Comparison of ENCODE assay signal across 8 cellular contexts in the genomic region with DNA sequence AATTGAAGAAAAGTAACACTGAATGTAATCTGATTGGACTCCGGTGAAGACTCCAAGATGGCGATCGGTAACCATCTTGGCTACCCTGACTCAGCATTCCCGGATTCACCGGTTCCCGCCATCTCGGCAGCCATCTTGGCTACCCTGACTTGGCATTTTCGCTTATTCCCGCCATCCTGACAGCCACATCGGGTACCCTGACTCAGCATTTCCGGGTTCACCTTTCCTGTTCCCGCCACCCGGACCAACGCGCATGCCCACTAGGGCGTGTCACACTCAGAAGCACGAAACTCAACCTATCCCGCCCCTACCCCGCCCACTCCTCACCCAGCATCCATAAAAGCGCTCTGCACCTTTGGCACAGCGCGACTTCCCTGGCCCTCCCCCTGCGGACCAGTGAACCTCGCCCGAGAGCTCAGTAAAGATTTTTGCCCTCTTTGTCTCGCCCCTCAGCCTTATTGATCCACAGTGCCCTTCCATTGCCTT. TPM values are rescaled to one million over a fixed set of nuclear protein-coding genes. Genes with fewer than 3 reads are reported as not detected.
A peak's percentile ranks its signal among the peaks of the same experiment; 100 is the strongest.
DNase-seq lines count a peak whose midpoint lies in the region; ATAC-seq, FAIRE-seq and TF ChIP-seq lines count a peak whose summit lies in the region.

No MANE protein-coding gene starts in this region.

- no peak overlapping the region for H4K5ac ChIP-seq in H1 (ENCODE audit: insufficient read length, low read depth, low read length)

- no peak overlapping the region for H3K4ac ChIP-seq in H1 (replicated peaks; ENCODE audit: insufficient read length, low read depth, low read length)

- H2BK20ac ChIP-seq in H1 (ENCODE audit: low read length) = no peak overlapping the region

- no peak overlapping the region for H3K27ac ChIP-seq in CD8-positive, alpha-beta T cell (ENCODE audit: low read depth, low read length)
- H3K27ac ChIP-seq in H1 (ENCODE audit: low read depth, low read length) = no peak overlapping the region

- H3K79me1 ChIP-seq in H1 (ENCODE audit: low read depth, low read length) = peaks cover 2% of the 10 kb centered on the region; the same call in 1 of the 2 replicates

- H3K79me2 ChIP-seq in H1 (ENCODE audit: control insufficient read depth in 1 of 2, insufficient read depth in 2 of 2, low read length in 2 of 2) = peaks cover 0 to 44% of the 10 kb centered on the region in 2 experiments; a peak in 3 of 4 replicates

- H3K23me2 ChIP-seq in H1 (ENCODE audit: low read depth, low read length) = no peaks in the 10 kb centered on the region

- no peaks in the 10 kb centered on the region for H3K27me3 ChIP-seq in CD8-positive, alpha-beta T cell (ENCODE audit: insufficient read depth, low read length)
- no peaks in the 10 kb centered on the region for H3K27me3 ChIP-seq in H1 (replicated peaks in 1 of 4; ENCODE audit: control insufficient read depth in 3 of 4, extremely low read depth in 1 of 4, insufficient read depth in 3 of 4, low read length in 3 of 4)

- no peak overlapping the region for H3K14ac ChIP-seq in H1 (ENCODE audit: insufficient read length)

- no peak overlapping the region for H2BK120ac ChIP-seq in H1 (replicated peaks; ENCODE audit: low read depth, low read length)

- ATAC-seq in CD8-positive, alpha-beta T cell = no peak
- ATAC-seq in HG03565 (IDR thresholded peaks at IDR 0.05; ENCODE audit: unreplicated experiment) = no peak

- H3K4me1 ChIP-seq in CD8-positive, alpha-beta T cell (ENCODE audit: insufficient read depth, low read length) = peaks cover 4% of the 10 kb centered on the region
- H3K4me1 ChIP-seq in H1 (replicated peaks in 1 of 4; ENCODE audit: control insufficient read depth in 3 of 4, insufficient read depth in 4 of 4, low read length in 3 of 4) = peaks cover 0 to 2% (median 0%) of the 10 kb centered on the region in 4 experiments; a peak in 1 of 7 replicates

- DNase-seq in CD8-positive, alpha-beta T cell = peak in 5 of 7 experiments; percentile 4 to 73 (median 38)
- peak; percentile 53 to 60 for DNase-seq in activated CD4-positive, alpha-beta T cell treated with anti-CD3 and anti-CD28 coated beads, Interleukin-2, amount 50 U/mL, for 48 hours
- DNase-seq in H1 (ENCODE audit: low read depth in 1 of 2, low spot score in 2 of 2) (peak in 1 of 2 experiments; percentile 47), middle frontal gyrus (ENCODE audit: extremely low spot score, low spot score) (peak; percentile 40), stromal cell of bone marrow (ENCODE audit: low read depth) (peak; percentile 29), AG20443 (ENCODE audit: low spot score) (no peak), NCI-H69 (lab: John Stamatoyannopoulos, UW) (no peak)

- H3K27ac Mint-ChIP-seq in CD8-positive, alpha-beta T cell = no peak overlapping the region

- no peak overlapping the region for H2AK5ac ChIP-seq in H1 (ENCODE audit: low read depth, low read length)

- no peak overlapping the region for H3K56ac ChIP-seq in H1 (replicated peaks; ENCODE audit: insufficient read length, low read depth, low read length)

- H2BK5ac ChIP-seq in H1 (ENCODE audit: low read depth, low read length) = no peak overlapping the region

- POLR2A ChIA-PET in CD8-positive, alpha-beta T cell (lab: Charles Lee) = interaction anchor here (1.0 kb wide), 1 partner anchor 17 kb away, joined by 4 read pairs; a partner anchor contains a TSS
- POLR2A ChIA-PET in H1 (lab: Charles Lee; ENCODE audit: partially characterized antibody) = interaction anchor here (1.2 kb wide), 1 partner anchor 9 kb away, joined by 4 read pairs; no protein-coding TSS in a partner anchor

- no peak for TF ChIP-seq RAD21 in H1 (IDR thresholded peaks at IDR 0.05 in 1 of 2, conservative IDR thresholded peaks at IDR 0.05 in 1 of 2; ENCODE audit: low read depth in 2 of 2, low read length in 2 of 2)

- H3K4me1 Mint-ChIP-seq in CD8-positive, alpha-beta T cell (ENCODE audit: low read depth) = peaks cover 49% of the 10 kb centered on the region

- 0 out of 2 replicates have a peak overlapping the region, but pooled peaks have one; percentile 17 for H2BK12ac ChIP-seq in H1 (ENCODE audit: low read depth, low read length)

- no peaks in the 10 kb centered on the region for H4K20me1 ChIP-seq in H1 (replicated peaks in 1 of 2; ENCODE audit: control insufficient read depth in 1 of 2, insufficient read depth in 2 of 2, low read length in 2 of 2)

- no peak overlapping the region for H2BK15ac ChIP-seq in H1 (ENCODE audit: low read length)

- H4K91ac ChIP-seq in H1 (replicated peaks; ENCODE audit: insufficient read length, low read length) = no peak overlapping the region

- H3K18ac ChIP-seq in H1 (ENCODE audit: extremely low read depth, low read length) = no peak overlapping the region

- intact Hi-C loops in CD8-positive, alpha-beta T cell (cut with DNase I, micrococcal nuclease) = loop anchor here in 1 of 2 experiments (5.0 kb wide), 1 partner anchor 1339 kb away; no protein-coding TSS in a partner anchor

- no peak for TF ChIP-seq POLR2A in H1 (IDR thresholded peaks at IDR 0.05; ENCODE audit: control extremely low read depth in 1 of 2, low read depth in 2 of 2, low read length in 2 of 2)

- no peak overlapping the region for H3K4me2 ChIP-seq in H1 (ENCODE audit: insufficient read depth in 1 of 2, low read depth in 2 of 2, low read length in 2 of 2)

- peak overlapping the region; percentile 88; the same call in 1 of the 2 replicates for H4K8ac ChIP-seq in H1 (ENCODE audit: extremely low read depth, insufficient read depth, low read length)

- peak overlapping the region; percentile 11 for H3K4me3 Mint-ChIP-seq in CD8-positive, alpha-beta T cell

- TF ChIP-seq CTCF in CD8-positive, alpha-beta T cell (IDR thresholded peaks at IDR 0.05) = no peak
- no peak for TF ChIP-seq CTCF in H1 (IDR thresholded peaks at IDR 0.05; ENCODE audit: control extremely low read depth in 1 of 3, insufficient read depth in 1 of 3, low read depth in 1 of 3, low read length in 3 of 3)

- H3K36me3 Mint-ChIP-seq in CD8-positive, alpha-beta T cell = peaks cover 64% of the 10 kb centered on the region

- H3K9me3 Mint-ChIP-seq in CD8-positive, alpha-beta T cell = peaks cover 7% of the 10 kb centered on the region

- H3K4me3 ChIP-seq in CD8-positive, alpha-beta T cell (ENCODE audit: low read depth, low read length) = no peak overlapping the region
- H3K4me3 ChIP-seq in H1 (ENCODE audit: extremely low read depth in 1 of 4, insufficient read depth in 2 of 4, low read depth in 3 of 4, low read length in 4 of 4) = no peak overlapping the region

- H3K9me3 ChIP-seq in CD8-positive, alpha-beta T cell (ENCODE audit: low read length) = no peaks in the 10 kb centered on the region
- no peaks in the 10 kb centered on the region; a peak in 1 of 4 replicates for H3K9me3 ChIP-seq in H1 (ENCODE audit: insufficient read depth in 2 of 2, low read depth in 1 of 2, low read length in 1 of 2)

- no peak for TF ChIP-seq EP300 in H1 (IDR thresholded peaks at IDR 0.05; ENCODE audit: borderline replicate concordance in 1 of 2, low read depth in 2 of 2, low read length in 2 of 2)

- H3K36me3 ChIP-seq in CD8-positive, alpha-beta T cell (ENCODE audit: insufficient read depth, low read length) = no peaks in the 10 kb centered on the region
- 0 out of 8 replicates have a peak, but pooled peaks cover 0 to 5% (median 0%) of the 10 kb centered on the region in 4 experiments for H3K36me3 ChIP-seq in H1 (ENCODE audit: control insufficient read depth in 2 of 4, insufficient read depth in 4 of 4, low read length in 3 of 4)

- no peak overlapping the region for H3K23ac ChIP-seq in H1 (ENCODE audit: insufficient read length)

- 87% methylated on average over 20 of the region's 26 CpGs; no CpG with 5 or more reads in 1 of the 2 experiments for WGBS in H1 (ENCODE audit: extremely low coverage in 1 of 2, insufficient coverage in 1 of 2, insufficient read length in 1 of 2, insufficient replicate concordance in 2 of 2, low coverage in 1 of 2, low lambda C conversion rate in 2 of 2, missing lambda C conversion rate in 1 of 2), 2 experiments

- CTCF ChIA-PET in CD8-positive, alpha-beta T cell (lab: Charles Lee) = no interaction called here
- CTCF ChIA-PET in H1 (lab: Charles Lee; ENCODE audit: partially characterized antibody) = no interaction called here

- FAIRE-seq in H1 (lab: Jason Lieb, UNC) = no peak

- H2AFZ ChIP-seq in H1 (ENCODE audit: low read length) = no peak overlapping the region

- H3K27me3 Mint-ChIP-seq in CD8-positive, alpha-beta T cell (ENCODE audit: low read depth) = no peaks in the 10 kb centered on the region

- no peak overlapping the region for H3K9ac ChIP-seq in H1 (replicated peaks in 1 of 4; ENCODE audit: extremely low read depth in 1 of 4, low read depth in 3 of 4, low read length in 3 of 4)

TF ChIP-seq in H1, 55 proteins besides CTCF, POLR2A, EP300 and RAD21 (continues in another document):
- no peak for TF ChIP-seq HDAC2 (IDR thresholded peaks at IDR 0.05; ENCODE audit: borderline replicate concordance in 1 of 2, low read depth in 2 of 2, low read length in 2 of 2)
- TF ChIP-seq RBBP5 (IDR thresholded peaks at IDR 0.05; ENCODE audit: borderline replicate concordance, low read depth, low read length) = no peak
- TF ChIP-seq SP4 (IDR thresholded peaks at IDR 0.05; ENCODE audit: low read length) = no peak
- no peak for TF ChIP-seq CBX8 (IDR thresholded peaks at IDR 0.05; ENCODE audit: borderline replicate concordance, low read depth, low read length)
- no peak for TF ChIP-seq HDAC6 (IDR thresholded peaks at IDR 0.05; ENCODE audit: low read depth, low read length)
- no peak for TF ChIP-seq RNF2 (IDR thresholded peaks at IDR 0.05; ENCODE audit: borderline replicate concordance, low read depth, low read length, missing control alignments, poor library complexity, severe bottlenecking)
- no peak for TF ChIP-seq GTF2F1 (IDR thresholded peaks at IDR 0.05; ENCODE audit: borderline replicate concordance, low read depth, low read length)
- no peak for TF ChIP-seq CHD2 (IDR thresholded peaks at IDR 0.05; ENCODE audit: low read length)
- no peak for TF ChIP-seq EZH2 (IDR thresholded peaks at IDR 0.05; ENCODE audit: low read depth, low read length, severe bottlenecking)
- TF ChIP-seq TAF7 (optimal IDR thresholded peaks at IDR 0.05; ENCODE audit: borderline replicate concordance, low read depth, low read length) = no peak
- TF ChIP-seq SIX5 (IDR thresholded peaks at IDR 0.05; ENCODE audit: low read depth, low read length) = no peak
- no peak for TF ChIP-seq NANOG (IDR thresholded peaks at IDR 0.05; ENCODE audit: insufficient read depth, low read depth, low read length, poor library complexity, severe bottlenecking)

RNA-seq across cellular contexts. Expression of a gene that starts 17.2 kb away (rescaled TPM):
- 10 to 100 TPM; 41.4 to 41.9 TPM for total RNA-seq in CD8-positive, alpha-beta T cell
- 62.1 and 64.2 TPM in 2 replicates for total RNA-seq in H1 (2021; fragmentation: NEBNext Ultra II Directional; extraction: Animal tissue kit (Norgen Biotek cat#: 25700))
- polyA plus RNA-seq in H1 (2011; rRNA removed) = 21.6 and 34.2 TPM in 2 replicates
- 43.2 TPM for polyA plus RNA-seq in H1 (2011; cell fraction: cytosol; rRNA removed)
- polyA plus RNA-seq in H1 (2011; cell fraction: nucleus; rRNA removed) = 37.0 TPM
- polyA plus RNA-seq in H1 (2012, experiment 1 of 2) = 53.4 to 59.2 TPM (median 54.5 TPM) in 4 replicates
- polyA plus RNA-seq in H1 (2012, experiment 2 of 2) = 12.0 TPM
- 98.2 TPM for polyA plus RNA-seq in H1 (2013, experiment 1 of 2)
- polyA plus RNA-seq in H1 (2013, experiment 2 of 2) = 120 TPM
- 61.1 and 65.7 TPM in 2 replicates for polyA minus RNA-seq in H1 (2011; rRNA and poly(A)+ RNA removed)
- polyA minus RNA-seq in H1 (2011; cell fraction: cytosol; rRNA and poly(A)+ RNA removed) = 31.4 TPM
- 39.0 TPM for polyA minus RNA-seq in H1 (2011; cell fraction: nucleus; rRNA and poly(A)+ RNA removed)

Comparison
In these comparisons a context has a peak if more than half of its experiments do, and no peak if none do; other contexts are left out.
1. DNase-seq: peak in CD8-positive, alpha-beta T cell (5 of 7), activated CD4-positive, alpha-beta T cell treated with anti-CD3 and anti-CD28 coated beads, Interleukin-2, amount 50 U/mL, for 48 hours (2 of 2), middle frontal gyrus (single experiment) and stromal cell of bone marrow (single experiment); none in AG20443 (single experiment) and NCI-H69 (single experiment).